In genomic region chr6:127952176-127952575, GRCh38 we compare ENCODE assay signal across 26 cellular contexts. TPM values are rescaled to one million over a fixed set of nuclear protein-coding genes. Genes with fewer than 3 reads are reported as not detected.
A peak's percentile ranks its signal among the peaks of the same experiment; 100 is the strongest.
DNase-seq lines count a peak whose midpoint lies in the region; ATAC-seq and TF ChIP-seq lines count a peak whose summit lies in the region.
"Had no signal": no experiment of that assay in that cellular context is flagged by ENCODE, and none has a peak within 500 bp of the region (broad histone marks: within the 10 kb centered on the region; RNA-seq: fewer than 3 reads in every experiment).

No MANE protein-coding gene starts in this region.

- H3K9me3 ChIP-seq in CD8-positive, alpha-beta T cell (ENCODE audit: low read length) = no peaks in the 10 kb centered on the region
- H3K9me3 ChIP-seq: left lung, pancreas, transverse colon had no signal

- no peaks in the 10 kb centered on the region for H3K27me3 Mint-ChIP-seq in activated CD4-positive, alpha-beta T cell treated with anti-CD3 and anti-CD28 coated beads for 36 hours
- no peaks in the 10 kb centered on the region for H3K27me3 Mint-ChIP-seq in CD8-positive, alpha-beta T cell (ENCODE audit: low read depth)
- no peaks in the 10 kb centered on the region for H3K27me3 Mint-ChIP-seq in activated CD8-positive, alpha-beta T cell treated with anti-CD3 and anti-CD28 coated beads for 36 hours
- no peaks in the 10 kb centered on the region for H3K27me3 Mint-ChIP-seq in memory B cell
- H3K27me3 Mint-ChIP-seq: naive B cell had no signal

- peak overlapping the region; percentile 2 for H3K4me3 Mint-ChIP-seq in activated CD4-positive, alpha-beta T cell treated with anti-CD3 and anti-CD28 coated beads for 36 hours
- H3K4me3 Mint-ChIP-seq in CD8-positive, alpha-beta T cell = peak overlapping the region; percentile 68
- peak overlapping the region; percentile 49 for H3K4me3 Mint-ChIP-seq in activated CD8-positive, alpha-beta T cell treated with anti-CD3 and anti-CD28 coated beads for 36 hours
- no peak overlapping the region for H3K4me3 Mint-ChIP-seq in memory B cell

- H3K36me3 Mint-ChIP-seq in activated CD4-positive, alpha-beta T cell treated with anti-CD3 and anti-CD28 coated beads for 36 hours (ENCODE audit: low read depth) = peaks cover 3% of the 10 kb centered on the region
- H3K36me3 Mint-ChIP-seq in CD8-positive, alpha-beta T cell = no peaks in the 10 kb centered on the region
- H3K36me3 Mint-ChIP-seq in activated CD8-positive, alpha-beta T cell treated with anti-CD3 and anti-CD28 coated beads for 36 hours (ENCODE audit: low read depth) = peaks cover 16% of the 10 kb centered on the region
- H3K36me3 Mint-ChIP-seq in memory B cell = no peaks in the 10 kb centered on the region
- H3K36me3 Mint-ChIP-seq: naive B cell had no signal

- peaks cover 52% of the 10 kb centered on the region for H3K4me1 Mint-ChIP-seq in activated CD4-positive, alpha-beta T cell treated with anti-CD3 and anti-CD28 coated beads for 36 hours
- H3K4me1 Mint-ChIP-seq in CD8-positive, alpha-beta T cell (ENCODE audit: low read depth) = peaks cover 73% of the 10 kb centered on the region
- H3K4me1 Mint-ChIP-seq in activated CD8-positive, alpha-beta T cell treated with anti-CD3 and anti-CD28 coated beads for 36 hours (ENCODE audit: low read depth) = peaks cover 64% of the 10 kb centered on the region
- peaks cover 5% of the 10 kb centered on the region for H3K4me1 Mint-ChIP-seq in memory B cell

- peak overlapping the region; percentile 44 for H3K27ac Mint-ChIP-seq in activated CD4-positive, alpha-beta T cell treated with anti-CD3 and anti-CD28 coated beads for 36 hours
- peak overlapping the region; percentile 92 for H3K27ac Mint-ChIP-seq in CD8-positive, alpha-beta T cell
- H3K27ac Mint-ChIP-seq in activated CD8-positive, alpha-beta T cell treated with anti-CD3 and anti-CD28 coated beads for 36 hours = peak overlapping the region; percentile 94
- peak overlapping the region; percentile 18 for H3K27ac Mint-ChIP-seq in memory B cell

- H3K9me3 Mint-ChIP-seq in activated CD4-positive, alpha-beta T cell treated with anti-CD3 and anti-CD28 coated beads for 36 hours (ENCODE audit: low read depth) = no peaks in the 10 kb centered on the region
- H3K9me3 Mint-ChIP-seq in CD8-positive, alpha-beta T cell = peaks cover 2% of the 10 kb centered on the region
- H3K9me3 Mint-ChIP-seq in activated CD8-positive, alpha-beta T cell treated with anti-CD3 and anti-CD28 coated beads for 36 hours = peaks cover 13% of the 10 kb centered on the region
- peaks cover 2% of the 10 kb centered on the region for H3K9me3 Mint-ChIP-seq in memory B cell
- H3K9me3 Mint-ChIP-seq: naive B cell had no signal

- no peak overlapping the region for H3K27ac ChIP-seq in CD8-positive, alpha-beta T cell (ENCODE audit: low read depth, low read length)
- H3K27ac ChIP-seq: foreskin keratinocyte, hepatocyte, left lung, pancreas, VCaP had no signal

- POLR2A ChIA-PET in activated CD4-positive, alpha-beta T cell treated with anti-CD3 and anti-CD28 coated beads for 36 hours (lab: Charles Lee) = no interaction called here
- POLR2A ChIA-PET in CD8-positive, alpha-beta T cell (lab: Charles Lee) = interaction anchor here (0.8 to 4.5 kb wide), 7 partner anchors 16 to 74 kb away, joined by 3 to 22 read pairs (median 3); partner anchors contain the start of gene THEMIS
- POLR2A ChIA-PET in activated CD8-positive, alpha-beta T cell treated with anti-CD3 and anti-CD28 coated beads for 36 hours (lab: Charles Lee) = interaction anchor here (0.7 to 1.8 kb wide), 4 partner anchors 11 to 20 kb away, joined by 3 to 5 read pairs (median 4); no protein-coding TSS in a partner anchor

- peaks cover 58% of the 10 kb centered on the region for H3K4me1 ChIP-seq in CD8-positive, alpha-beta T cell (ENCODE audit: insufficient read depth, low read length)
- H3K4me1 ChIP-seq: foreskin keratinocyte, left lung, pancreas, transverse colon had no signal

- H3K36me3 ChIP-seq in CD8-positive, alpha-beta T cell (ENCODE audit: insufficient read depth, low read length) = no peaks in the 10 kb centered on the region
- H3K36me3 ChIP-seq: left lung, pancreas, transverse colon had no signal

- no peaks in the 10 kb centered on the region for H3K27me3 ChIP-seq in CD8-positive, alpha-beta T cell (ENCODE audit: insufficient read depth, low read length)
- H3K27me3 ChIP-seq: foreskin keratinocyte, hepatocyte, left lung, pancreas, transverse colon had no signal

- ATAC-seq in activated CD4-positive, alpha-beta T cell treated with anti-CD3 and anti-CD28 coated beads for 36 hours = no peak
- no peak for ATAC-seq in CD8-positive, alpha-beta T cell
- ATAC-seq in activated CD8-positive, alpha-beta T cell treated with anti-CD3 and anti-CD28 coated beads for 36 hours = no peak
- no peak for ATAC-seq in memory B cell (ENCODE audit: low read depth)
- ATAC-seq in omental fat pad (ENCODE audit: low FRiP score) = no peak
- no peak for ATAC-seq in HG03045 (IDR thresholded peaks at IDR 0.05; ENCODE audit: unreplicated experiment)
- ATAC-seq: foreskin keratinocyte, left lung, pancreas, right cardiac atrium had no signal

- peak overlapping the region; percentile 12 for H3K4me3 ChIP-seq in CD8-positive, alpha-beta T cell (ENCODE audit: low read depth, low read length)
- H3K4me3 ChIP-seq: hepatocyte, left lung, pancreas, transverse colon had no signal

- intact Hi-C loops in activated CD4-positive, alpha-beta T cell treated with anti-CD3 and anti-CD28 coated beads for 36 hours (cut with DNase I, micrococcal nuclease) = no loop called here
- intact Hi-C loops in CD8-positive, alpha-beta T cell (cut with DNase I, micrococcal nuclease) = loop anchor here (2.0 to 5.0 kb wide), 2 partner anchors 15 to 35 kb away; no protein-coding TSS in a partner anchor
- intact Hi-C loops in activated CD8-positive, alpha-beta T cell treated with anti-CD3 and anti-CD28 coated beads for 36 hours (cut with micrococcal nuclease) = no loop called here

- DNase-seq in activated CD4-positive, alpha-beta T cell treated with anti-CD3 and anti-CD28 coated beads for 36 hours = no peak
- DNase-seq in activated CD4-positive, alpha-beta T cell treated with anti-CD3 and anti-CD28 coated beads, Interleukin-2, amount 50 U/mL, for 1 hour = no peak
- DNase-seq in CD8-positive, alpha-beta T cell = no peak
- DNase-seq in activated CD8-positive, alpha-beta T cell treated with anti-CD3 and anti-CD28 coated beads for 36 hours = no peak
- no peak for DNase-seq in memory B cell (ENCODE audit: low spot score in 2 of 2)
- DNase-seq in omental fat pad (ENCODE audit: low spot score) = no peak
- no peak for DNase-seq in stimulated activated CD4-positive, alpha-beta T cell treated with anti-CD3 and anti-CD28 coated beads, Interleukin-15, amount 100 ng/mL, for 24 hours
- DNase-seq: 8988T; activated CD4-positive, alpha-beta T cell treated with anti-CD3 and anti-CD28 coated beads, Interleukin-2, amount 50 U/mL, for 48 hours; amniotic stem cell; effector memory CD4-positive, alpha-beta T cell; foreskin keratinocyte; GDM1; left lung; naive B cell; NCI-H1092 treated with DMSO at 0.1 percent for 48 hours; NCI-H2029 treated with DMSO at 0.1 percent for 48 hours; NCI-H2227 treated with DMSO at 0.1 percent for 48 hours; pancreas; right cardiac atrium; transverse colon had no signal

- no peak for TF ChIP-seq CTCF in CD8-positive, alpha-beta T cell (IDR thresholded peaks at IDR 0.05)
- TF ChIP-seq CTCF in activated CD8-positive, alpha-beta T cell treated with anti-CD3 and anti-CD28 coated beads for 36 hours (IDR thresholded peaks at IDR 0.05) = no peak
- no peak for TF ChIP-seq CTCF in omental fat pad (IDR thresholded peaks at IDR 0.05)

- CTCF ChIA-PET in activated CD4-positive, alpha-beta T cell treated with anti-CD3 and anti-CD28 coated beads for 36 hours (lab: Charles Lee) = interaction anchor here (0.5 to 2.1 kb wide), 4 partner anchors 12 to 134 kb away, joined by 3 to 6 read pairs (median 4); no protein-coding TSS in a partner anchor
- CTCF ChIA-PET in CD8-positive, alpha-beta T cell (lab: Charles Lee) = interaction anchor here (0.5 to 3.9 kb wide), 6 partner anchors 9 to 568 kb away, joined by 3 to 20 read pairs (median 4); partner anchors contain the start of gene PTPRK
- CTCF ChIA-PET in activated CD8-positive, alpha-beta T cell treated with anti-CD3 and anti-CD28 coated beads for 36 hours (lab: Charles Lee) = interaction anchor here (0.7 to 2.7 kb wide), 6 partner anchors 9 to 97 kb away, joined by 3 to 14 read pairs (median 4); no protein-coding TSS in a partner anchor

RNA-seq across cellular contexts. Expression of gene THEMIS, which starts 51.3 kb away (rescaled TPM):
- total RNA-seq in activated CD4-positive, alpha-beta T cell treated with anti-CD3 and anti-CD28 coated beads for 36 hours = 10 to 100 TPM; 22.9 to 24.5 TPM
- 10 to 100 TPM; 26.3 to 29.3 TPM for total RNA-seq in CD8-positive, alpha-beta T cell
- total RNA-seq in activated CD8-positive, alpha-beta T cell treated with anti-CD3 and anti-CD28 coated beads for 36 hours = 10 to 100 TPM; 79.5 to 80.1 TPM
- total RNA-seq in omental fat pad = 1 to 10 TPM in 3 of 4 donors, under 1 TPM in 1; 0.56 to 1.7 (median 1.4) TPM
- total RNA-seq: foreskin keratinocyte, hepatocyte, RPMI7951, SK-MEL-5 had no signal

Comparison
In these comparisons a context has a peak if more than half of its experiments do, and no peak if none do; other contexts are left out.
1. H3K27ac Mint-ChIP-seq: peak in every context shown above with its lines; median percentile 94 in activated CD8-positive, alpha-beta T cell treated with anti-CD3 and anti-CD28 coated beads for 36 hours; 92 in CD8-positive, alpha-beta T cell; 44 in activated CD4-positive, alpha-beta T cell treated with anti-CD3 and anti-CD28 coated beads for 36 hours; 18 in memory B cell.
2. RNA of gene THEMIS, which starts 51.3 kb away (total RNA-seq): 79.5 to 80.1 TPM in activated CD8-positive, alpha-beta T cell treated with anti-CD3 and anti-CD28 coated beads for 36 hours, 26.3 to 29.3 TPM in CD8-positive, alpha-beta T cell and 22.9 to 24.5 TPM in activated CD4-positive, alpha-beta T cell treated with anti-CD3 and anti-CD28 coated beads for 36 hours; 0.56 to 1.7 TPM in omental fat pad; every median in the first group is over 4 times any median in the second.
3. intact Hi-C loops: an anchor here in CD8-positive, alpha-beta T cell (2.0 to 5.0 kb wide); none called in activated CD4-positive, alpha-beta T cell treated with anti-CD3 and anti-CD28 coated beads for 36 hours and activated CD8-positive, alpha-beta T cell treated with anti-CD3 and anti-CD28 coated beads for 36 hours.